Comparison of ENCODE assay signal across 10 cellular contexts in genomic region chr17:45430006-45430737, GRCh38. TPM values are rescaled to one million over a fixed set of nuclear protein-coding genes. Genes with fewer than 3 reads are reported as not detected.
DNase-seq lines count a peak whose midpoint lies in the region; FAIRE-seq and TF ChIP-seq lines count a peak whose summit lies in the region.
"Had no signal": no experiment of that assay in that cellular context is flagged by ENCODE, and none has a peak within 500 bp of the region (broad histone marks: within the 10 kb centered on the region; RNA-seq: fewer than 3 reads in every experiment).

No MANE protein-coding gene starts in this region.

- TF ChIP-seq CTCF in CD14-positive monocyte (IDR thresholded peaks at IDR 0.05) (no peak), LNCaP clone FGC (IDR thresholded peaks at IDR 0.05; ENCODE audit: control insufficient read depth, extremely low read depth, insufficient read depth) (no peak), H1 (IDR thresholded peaks at IDR 0.05; ENCODE audit: control extremely low read depth in 1 of 3, insufficient read depth in 1 of 3, low read depth in 1 of 3, low read length in 3 of 3) (no peak), nephron (IDR thresholded peaks at IDR 0.05; ENCODE audit: unreplicated experiment in 3 of 3) (no peak)

- no peak overlapping the region for H2AK5ac ChIP-seq in H1 (ENCODE audit: low read depth, low read length)

- no peak for FAIRE-seq in H1 (lab: Jason Lieb, UNC)

- H3K27me3 ChIP-seq in H1 (replicated peaks in 1 of 4; ENCODE audit: control insufficient read depth in 3 of 4, extremely low read depth in 1 of 4, insufficient read depth in 3 of 4, low read length in 3 of 4): peaks cover 21 to 51% (median 44%) of the 10 kb centered on the region in 4 experiments

- H3K4me1 Mint-ChIP-seq in CD14-positive monocyte (peaks cover 67% of the 10 kb centered on the region), nephron (peaks cover 16% of the 10 kb centered on the region)

- H3K27ac ChIP-seq in H1 (ENCODE audit: low read depth, low read length): no peak overlapping the region

- H2BK12ac ChIP-seq in H1 (ENCODE audit: low read depth, low read length): peak overlapping the region; percentile 0; the same call in 1 of the 2 replicates

- peaks cover 26% of the 10 kb centered on the region for H3K23me2 ChIP-seq in H1 (ENCODE audit: low read depth, low read length)

- H3K36me3 Mint-ChIP-seq in CD14-positive monocyte: peaks cover 26 to 41% of the 10 kb centered on the region in 2 donors
- H3K36me3 Mint-ChIP-seq in nephron (ENCODE audit: low read depth): peaks cover under 1% of the 10 kb centered on the region

- peak overlapping the region; percentile 77 to 90 for H3K4me2 ChIP-seq in H1 (ENCODE audit: insufficient read depth in 1 of 2, low read depth in 2 of 2, low read length in 2 of 2)

- H2BK15ac ChIP-seq in H1 (ENCODE audit: low read length): no peak overlapping the region

- no peak overlapping the region for H3K4ac ChIP-seq in H1 (replicated peaks; ENCODE audit: insufficient read length, low read depth, low read length)

- H3K79me1 ChIP-seq in H1 (ENCODE audit: low read depth, low read length): no peaks in the 10 kb centered on the region

- no peaks in the 10 kb centered on the region for H3K9me3 ChIP-seq in H1 (ENCODE audit: insufficient read depth in 2 of 2, low read depth in 1 of 2, low read length in 1 of 2)
- H3K9me3 ChIP-seq: sigmoid colon had no signal

- DNase-seq in CD14-positive monocyte (ENCODE audit: low spot score): no peak
- no peak for DNase-seq in LNCaP clone FGC (ENCODE audit: low read depth)
- no peak for DNase-seq in H1 (ENCODE audit: low read depth in 1 of 2, low spot score in 2 of 2)
- DNase-seq in GOT3 (lab: John Stamatoyannopoulos, UW): no peak
- DNase-seq in D341Med (ENCODE audit: low spot score): no peak
- no peak for DNase-seq in islet precursor cell
- no peak for DNase-seq in activated CD4-positive, CD25-positive, alpha-beta regulatory T cell (lab: John Stamatoyannopoulos, UW)
- DNase-seq: GF-D8, sigmoid colon had no signal

- H2BK20ac ChIP-seq in H1 (ENCODE audit: low read length): no peak overlapping the region

- CTCF ChIA-PET in H1 (lab: Charles Lee; ENCODE audit: partially characterized antibody): interaction anchor here (2.1 to 12.6 kb wide), 3 partner anchors 17 to 210 kb away, joined by 12 to 331 read pairs (median 16); no protein-coding TSS in a partner anchor

- H3K9ac ChIP-seq in H1 (replicated peaks in 1 of 4; ENCODE audit: extremely low read depth in 1 of 4, low read depth in 3 of 4, low read length in 3 of 4): no peak overlapping the region; a peak in 1 of 7 replicates

- peaks cover 0 to 1% (median 0%) of the 10 kb centered on the region in 3 donors for H3K27me3 Mint-ChIP-seq in CD14-positive monocyte (ENCODE audit: low read depth in 3 of 3)
- peaks cover 92% of the 10 kb centered on the region for H3K27me3 Mint-ChIP-seq in nephron (ENCODE audit: low read depth)

- H2BK5ac ChIP-seq in H1 (ENCODE audit: low read depth, low read length): no peak overlapping the region; the same call in 1 of the 2 replicates

- H3K4me3 Mint-ChIP-seq in CD14-positive monocyte (peak overlapping the region; percentile 87 to 93), nephron (peak overlapping the region; percentile 45 to 78 (median 77))

- WGBS in H1 (ENCODE audit: extremely low coverage in 1 of 2, insufficient coverage in 1 of 2, insufficient read length in 1 of 2, insufficient replicate concordance in 2 of 2, low coverage in 1 of 2, low lambda C conversion rate in 2 of 2, missing lambda C conversion rate in 1 of 2), 2 experiments: 18% methylated on average over 68 of the region's 68 CpGs; no CpG with 5 or more reads in 1 of the 2 experiments

- POLR2A ChIA-PET in H1 (lab: Charles Lee; ENCODE audit: partially characterized antibody): interaction anchor here (1.0 to 1.6 kb wide), 7 partner anchors 10 to 200 kb away, joined by 3 to 6 read pairs (median 3); partner anchors contain the start of gene MAP3K14

- H3K23ac ChIP-seq in H1 (ENCODE audit: insufficient read length): no peak overlapping the region

- H3K14ac ChIP-seq in H1 (ENCODE audit: insufficient read length): no peak overlapping the region

- no peak overlapping the region for H4K5ac ChIP-seq in H1 (ENCODE audit: insufficient read length, low read depth, low read length)

- no peaks in the 10 kb centered on the region for H3K79me2 ChIP-seq in H1 (ENCODE audit: control insufficient read depth in 1 of 2, insufficient read depth in 2 of 2, low read length in 2 of 2)

- H3K4me3 ChIP-seq in LNCaP clone FGC (ENCODE audit: low read depth, low read length) (0 out of 2 replicates have a peak overlapping the region, but pooled peaks have one; percentile 56), H1 (ENCODE audit: extremely low read depth in 1 of 4, insufficient read depth in 2 of 4, low read depth in 3 of 4, low read length in 4 of 4) (peak overlapping the region; percentile 28 to 65 (median 55))

- TF ChIP-seq RAD21 in H1 (IDR thresholded peaks at IDR 0.05 in 1 of 2, conservative IDR thresholded peaks at IDR 0.05 in 1 of 2; ENCODE audit: low read depth in 2 of 2, low read length in 2 of 2): no peak

- no peaks in the 10 kb centered on the region for H3K9me3 Mint-ChIP-seq in CD14-positive monocyte
- H3K9me3 Mint-ChIP-seq in nephron: no peaks in the 10 kb centered on the region

- peaks cover 6 to 29% (median 14%) of the 10 kb centered on the region in 4 experiments for H3K4me1 ChIP-seq in H1 (replicated peaks in 1 of 4; ENCODE audit: control insufficient read depth in 3 of 4, insufficient read depth in 4 of 4, low read length in 3 of 4)

- H4K20me1 ChIP-seq in H1 (replicated peaks in 1 of 2; ENCODE audit: control insufficient read depth in 1 of 2, insufficient read depth in 2 of 2, low read length in 2 of 2): no peaks in the 10 kb centered on the region

- no peak overlapping the region for H4K91ac ChIP-seq in H1 (replicated peaks; ENCODE audit: insufficient read length, low read length)

- H2AFZ ChIP-seq in H1 (ENCODE audit: low read length): no peak overlapping the region

- H3K27ac Mint-ChIP-seq in CD14-positive monocyte (peak overlapping the region in 6 of 7 donors; percentile 54 to 92 (median 82)), nephron (no peak overlapping the region)

- peaks cover 0 to 4% (median 0%) of the 10 kb centered on the region in 4 experiments; a peak in 1 of 8 replicates for H3K36me3 ChIP-seq in H1 (ENCODE audit: control insufficient read depth in 2 of 4, insufficient read depth in 4 of 4, low read length in 3 of 4)

- TF ChIP-seq POLR2A in H1 (IDR thresholded peaks at IDR 0.05; ENCODE audit: control extremely low read depth in 1 of 2, low read depth in 2 of 2, low read length in 2 of 2): no peak

- no peak overlapping the region for H4K8ac ChIP-seq in H1 (ENCODE audit: extremely low read depth, insufficient read depth, low read length)

- intact Hi-C loops in CD14-positive monocyte (cut with micrococcal nuclease): no loop called here

- no peak overlapping the region for H2BK120ac ChIP-seq in H1 (replicated peaks; ENCODE audit: low read depth, low read length)

- no peak overlapping the region; the same call in 1 of the 2 replicates for H3K18ac ChIP-seq in H1 (ENCODE audit: extremely low read depth, low read length)

- H3K56ac ChIP-seq in H1 (replicated peaks; ENCODE audit: insufficient read length, low read depth, low read length): no peak overlapping the region

- no peak for TF ChIP-seq EP300 in H1 (IDR thresholded peaks at IDR 0.05; ENCODE audit: borderline replicate concordance in 1 of 2, low read depth in 2 of 2, low read length in 2 of 2)

TF ChIP-seq in H1, 55 proteins besides CTCF, POLR2A, EP300 and RAD21 (continues in another document):
- TF ChIP-seq MAX (IDR thresholded peaks at IDR 0.05): peak; percentile 91

RNA-seq across cellular contexts. Expression of gene ARHGAP27, which starts 2.5 kb away (rescaled TPM):
- polyA plus RNA-seq in CD14-positive monocyte: 10 to 100 TPM; 47.2 to 55.0 TPM
- total RNA-seq in H1 (2021; fragmentation: NEBNext Ultra II Directional; extraction: Animal tissue kit (Norgen Biotek cat#: 25700)): 13.1 TPM in 2 replicates
- polyA plus RNA-seq in H1 (2011; rRNA removed): 11.6 and 15.9 TPM in 2 replicates
- polyA plus RNA-seq in H1 (2011; cell fraction: cytosol; rRNA removed): 13.4 TPM
- polyA plus RNA-seq in H1 (2011; cell fraction: nucleus; rRNA removed): 66.8 TPM
- polyA plus RNA-seq in H1 (2012, experiment 1 of 2): 6.8 to 13.4 TPM (median 10.4 TPM) in 4 replicates
- polyA plus RNA-seq in H1 (2012, experiment 2 of 2): 6.8 TPM
- polyA plus RNA-seq in H1 (2013, experiment 1 of 2): 9.3 TPM
- polyA plus RNA-seq in H1 (2013, experiment 2 of 2): 8.6 TPM
- polyA minus RNA-seq in H1 (2011; rRNA and poly(A)+ RNA removed): 8.0 and 8.5 TPM in 2 replicates
- 7.2 TPM for polyA minus RNA-seq in H1 (2011; cell fraction: cytosol; rRNA and poly(A)+ RNA removed)
- 27.8 TPM for polyA minus RNA-seq in H1 (2011; cell fraction: nucleus; rRNA and poly(A)+ RNA removed)

Comparison
In these comparisons a context has a peak if more than half of its experiments do, and no peak if none do; other contexts are left out.
1. H3K27ac Mint-ChIP-seq: peak in CD14-positive monocyte (6 of 7); none in nephron (0 of 3).